Comparison of ENCODE assay signal across 8 cellular contexts in genomic region chr11:26410967-26411366, GRCh38.
"Had no signal": no experiment of that assay in that cellular context is flagged by ENCODE, and none has a peak within 500 bp of the region (broad histone marks: within the 10 kb centered on the region; RNA-seq: fewer than 3 reads in every experiment).

No MANE protein-coding gene starts in this region.

- DNase-seq: GDM1, GF-D8 had no signal

- FAIRE-seq: G401.6, GM12878, GM12891, GM12892, GM18507, GM19239 had no signal

- H3K4me3 ChIP-seq: GM12878 had no signal

- ATAC-seq: GM12878 had no signal
